16 cellular contexts compared by ENCODE assay signal in genomic region chr14:83707056-83707455, GRCh38.
"Had no signal": no experiment of that assay in that cellular context is flagged by ENCODE, and none has a peak within 500 bp of the region (broad histone marks: within the 10 kb centered on the region; RNA-seq: fewer than 3 reads in every experiment).

No MANE protein-coding gene starts in this region.

- ATAC-seq: activated T-helper 17 cell treated with anti-CD3 and anti-CD28 coated beads, Interleukin-2, amount 50 U/mL, for 72 hours; pancreas; stimulated activated effector memory CD8-positive, alpha-beta T cell treated with anti-CD3 and anti-CD28 coated beads, Interleukin-12 subunit alpha, Interleukin-12 subunit beta, amount 100 ng/mL, for 72 hours; upper lobe of right lung had no signal

- H3K36me3 Mint-ChIP-seq: stimulated activated effector memory CD8-positive, alpha-beta T cell treated with anti-CD3 and anti-CD28 coated beads, Interleukin-12 subunit alpha, Interleukin-12 subunit beta, amount 100 ng/mL, for 72 hours had no signal

- H3K4me1 Mint-ChIP-seq: activated CD4-positive, alpha-beta T cell treated with anti-CD3 and anti-CD28 coated beads, Interleukin-2, amount 10 ng/mL, durations not matched to agents 7 days and 5 days; activated T-helper 17 cell treated with anti-CD3 and anti-CD28 coated beads, Interleukin-2, amount 50 U/mL, for 72 hours; stimulated activated effector memory CD8-positive, alpha-beta T cell treated with anti-CD3 and anti-CD28 coated beads, Interleukin-12 subunit alpha, Interleukin-12 subunit beta, amount 100 ng/mL, for 72 hours had no signal

- H3K4me3 Mint-ChIP-seq: activated CD4-positive, alpha-beta T cell treated with anti-CD3 and anti-CD28 coated beads, Interleukin-2, amount 10 ng/mL, durations not matched to agents 7 days and 5 days; activated T-helper 17 cell treated with anti-CD3 and anti-CD28 coated beads, Interleukin-2, amount 50 U/mL, for 72 hours; stimulated activated effector memory CD8-positive, alpha-beta T cell treated with anti-CD3 and anti-CD28 coated beads, Interleukin-12 subunit alpha, Interleukin-12 subunit beta, amount 100 ng/mL, for 72 hours; T-helper 2 cell treated with Interferon-gamma antibody and Interleukin-4, amounts not matched to agents 5 μg/mL and 100 μg/mL, for 36 hours had no signal

- DNase-seq: activated CD4-positive, alpha-beta T cell treated with anti-CD3 and anti-CD28 coated beads, Interleukin-2, amount 10 ng/mL, durations not matched to agents 7 days and 5 days; activated CD4-positive, CD25-positive, alpha-beta regulatory T cell; activated naive CD4-positive, alpha-beta T cell treated with Interleukin-2 at 50 U/mL for 16 hours; hypothalamus; pancreas; stimulated activated CD4-positive, alpha-beta T cell treated with anti-CD3 and anti-CD28 coated beads, Interleukin-12 subunit alpha, Interleukin-12 subunit beta, amount 100 ng/mL, for 4 hours; stimulated activated CD4-positive, alpha-beta T cell treated with anti-CD3 and anti-CD28 coated beads, Interleukin-2, amount 100 ng/mL, for 24 hours; SW 1271; upper lobe of right lung had no signal

- H3K4me3 ChIP-seq: esophagus muscularis mucosa, pancreas, thoracic aorta, upper lobe of right lung had no signal

- H3K27me3 Mint-ChIP-seq: activated CD4-positive, alpha-beta T cell treated with anti-CD3 and anti-CD28 coated beads, Interleukin-2, amount 10 ng/mL, durations not matched to agents 7 days and 5 days; activated T-helper 17 cell treated with anti-CD3 and anti-CD28 coated beads, Interleukin-2, amount 50 U/mL, for 72 hours had no signal

- H3K27ac Mint-ChIP-seq: activated CD4-positive, alpha-beta T cell treated with anti-CD3 and anti-CD28 coated beads, Interleukin-2, amount 10 ng/mL, durations not matched to agents 7 days and 5 days; activated T-helper 17 cell treated with anti-CD3 and anti-CD28 coated beads, Interleukin-2, amount 50 U/mL, for 72 hours; stimulated activated effector memory CD8-positive, alpha-beta T cell treated with anti-CD3 and anti-CD28 coated beads, Interleukin-12 subunit alpha, Interleukin-12 subunit beta, amount 100 ng/mL, for 72 hours; T-helper 2 cell treated with Interferon-gamma antibody and Interleukin-4, amounts not matched to agents 5 μg/mL and 100 μg/mL, for 36 hours had no signal

- H3K27ac ChIP-seq: esophagus muscularis mucosa, pancreas, thoracic aorta, upper lobe of right lung had no signal

- H3K9me3 Mint-ChIP-seq: activated T-helper 17 cell treated with anti-CD3 and anti-CD28 coated beads, Interleukin-2, amount 50 U/mL, for 72 hours had no signal

- FAIRE-seq: astrocyte, endometrium, pancreas had no signal

- H3K4me1 ChIP-seq: esophagus muscularis mucosa, pancreas, upper lobe of right lung had no signal

- H3K27me3 ChIP-seq: esophagus muscularis mucosa, pancreas, upper lobe of right lung had no signal

- H3K9me3 ChIP-seq: pancreas, thoracic aorta, upper lobe of right lung had no signal

- H3K36me3 ChIP-seq: esophagus muscularis mucosa, pancreas, thoracic aorta, upper lobe of right lung had no signal
